In genomic region chr18:10045296-10045891, GRCh38 we compare ENCODE assay signal across 1 cellular context.
TF ChIP-seq lines count a peak whose summit lies in the region.

No MANE protein-coding gene starts in this region.

TF ChIP-seq in HepG2, 621 proteins besides CTCF, POLR2A, EP300 and RAD21 (continued from another document):
- TF ChIP-seq BCLAF1 (IDR thresholded peaks at IDR 0.05), result no peak
- TF ChIP-seq FOXA3 (CRISPR knock-in tag; IDR thresholded peaks at IDR 0.05), result no peak
- no peak for TF ChIP-seq SMAD1 (CRISPR knock-in tag; IDR thresholded peaks at IDR 0.05; ENCODE audit: borderline replicate concordance, low read depth)
- no peak for TF ChIP-seq MEIS1 (CRISPR knock-in tag; IDR thresholded peaks at IDR 0.05; ENCODE audit: borderline replicate concordance)
- TF ChIP-seq ZNF101 (CRISPR knock-in tag; IDR thresholded peaks at IDR 0.05; ENCODE audit: borderline replicate concordance, low read depth), result no peak
- no peak for TF ChIP-seq RERE (CRISPR knock-in tag; IDR thresholded peaks at IDR 0.05; ENCODE audit: low read depth)
- no peak for TF ChIP-seq ZBTB37 (CRISPR knock-in tag; IDR thresholded peaks at IDR 0.05)
- no peak for TF ChIP-seq ZNF331 (CRISPR knock-in tag; IDR thresholded peaks at IDR 0.05)
